Comparison of ENCODE assay signal across 11 cellular contexts in the genomic region with DNA sequence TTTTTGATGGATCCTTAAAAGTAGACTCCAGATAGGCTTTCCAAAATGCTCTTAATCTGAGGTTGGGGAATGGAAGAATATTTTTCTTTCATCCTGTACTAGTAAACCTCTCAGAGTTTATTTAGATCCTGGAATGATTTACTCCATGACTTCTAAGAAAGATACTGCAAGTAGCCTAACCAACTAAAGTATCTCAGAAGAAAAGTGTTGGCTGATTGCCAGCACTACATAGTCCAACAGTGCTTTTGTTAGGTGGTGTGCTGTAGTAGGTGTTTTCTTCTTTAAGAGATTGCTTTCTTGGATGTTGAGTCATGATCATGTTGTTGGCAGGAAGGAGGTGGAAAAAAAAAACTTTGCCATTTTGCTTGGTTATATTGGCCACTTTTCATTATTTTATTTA.
A peak's percentile ranks its signal among the peaks of the same experiment; 100 is the strongest.
DNase-seq lines count a peak whose midpoint lies in the region; ATAC-seq, FAIRE-seq and TF ChIP-seq lines count a peak whose summit lies in the region.
"Had no signal": no experiment of that assay in that cellular context is flagged by ENCODE, and none has a peak within 500 bp of the region (broad histone marks: within the 10 kb centered on the region; RNA-seq: fewer than 3 reads in every experiment).

No MANE protein-coding gene starts in this region.

- H3K27me3 ChIP-seq in small intestine (ENCODE audit: control insufficient read depth in 2 of 2, insufficient read depth in 2 of 2, low read length in 2 of 2), result no peaks in the 10 kb centered on the region

- no peak for TF ChIP-seq CTCF in fibroblast of the aortic adventitia (IDR thresholded peaks at IDR 0.05; ENCODE audit: insufficient read depth, low read length)

- H3K4me3 ChIP-seq in fibroblast of the aortic adventitia (ENCODE audit: low read depth, low read length) (no peak overlapping the region), small intestine (ENCODE audit: low read depth in 1 of 2, low read length in 2 of 2) (no peak overlapping the region)

- no peak for FAIRE-seq in small intestine (lab: Jason Lieb, UNC)
- FAIRE-seq: A204.1 had no signal

- H3K4me1 ChIP-seq in small intestine (ENCODE audit: control insufficient read depth in 2 of 2, insufficient read depth in 1 of 2, low read depth in 1 of 2, low read length in 1 of 2), result peaks cover 0 to 6% of the 10 kb centered on the region in 2 donors

- ATAC-seq in GM19351 (IDR thresholded peaks at IDR 0.05; ENCODE audit: unreplicated experiment), result no peak
- no peak for ATAC-seq in GM21619 (IDR thresholded peaks at IDR 0.05; ENCODE audit: unreplicated experiment)

- H3K36me3 ChIP-seq in small intestine (ENCODE audit: control insufficient read depth in 2 of 2, insufficient read depth in 2 of 2, low read length in 2 of 2), result no peaks in the 10 kb centered on the region

- no peak overlapping the region for H3K27ac ChIP-seq in small intestine (ENCODE audit: low read depth in 1 of 2, low read length in 1 of 2)

- DNase-seq in DMS53 (lab: John Stamatoyannopoulos, UW) (peak; percentile 61), DMS53 treated with DMSO at 0.1 percent for 48 hours (lab: John Stamatoyannopoulos, UW; ENCODE audit: unreplicated experiment) (no peak), RPMI7951 (ENCODE audit: low read depth) (peak; percentile 63), fibroblast of the aortic adventitia (ENCODE audit: low read depth) (peak; percentile 93), small intestine (peak; percentile 69), NOMO-1 treated with dmso at 0.1 percent for 144 hours (lab: John Stamatoyannopoulos, UW; ENCODE audit: unreplicated experiment) (no peak)
- DNase-seq: hippocampal formation, SHP77 had no signal

- H3K9me3 ChIP-seq in small intestine (ENCODE audit: control insufficient read depth, low read depth), result no peaks in the 10 kb centered on the region

Comparison
In these comparisons a context has a peak if more than half of its experiments do, and no peak if none do; other contexts are left out.
1. DNase-seq: peak in DMS53 (single experiment), RPMI7951 (single experiment), fibroblast of the aortic adventitia (single experiment) and small intestine (single experiment); none in DMS53 treated with DMSO at 0.1 percent for 48 hours (single experiment) and NOMO-1 treated with dmso at 0.1 percent for 144 hours (single experiment).